In the genomic region with DNA sequence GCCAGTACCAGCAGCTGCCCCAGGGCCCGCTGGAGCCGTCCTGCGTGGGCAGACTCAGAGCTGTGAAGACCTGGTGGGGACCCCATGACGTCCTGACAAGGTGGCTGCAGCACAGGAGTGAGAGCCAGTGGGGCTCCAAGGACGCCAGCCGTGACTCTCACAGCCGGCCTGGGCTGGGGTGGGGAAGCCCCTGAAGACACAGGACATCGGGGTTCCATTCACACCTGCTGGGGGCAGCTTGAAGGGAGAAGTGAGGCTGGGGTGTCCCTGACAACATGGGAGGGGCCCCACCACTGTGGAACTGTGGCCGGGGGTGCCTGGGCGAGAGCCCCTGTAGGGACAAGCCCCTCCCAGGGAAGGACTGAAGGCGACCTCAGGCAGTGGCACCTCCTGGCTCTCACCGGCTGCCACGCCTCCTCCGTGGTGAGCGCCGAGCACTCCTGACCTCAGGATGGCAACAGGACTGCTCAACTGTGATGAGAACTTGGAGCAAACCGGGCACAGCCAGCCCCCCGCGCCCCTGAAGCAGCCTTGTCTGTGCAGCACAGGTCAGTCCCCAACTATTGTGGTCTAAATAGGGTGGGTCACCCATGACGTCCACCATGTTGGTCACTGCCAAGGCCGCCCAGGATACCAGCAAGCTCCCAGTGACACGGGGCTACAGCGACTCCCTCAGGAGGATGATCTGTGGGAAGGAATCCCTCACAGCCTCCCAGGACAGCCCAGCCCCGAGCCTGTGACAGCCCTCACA, we compare ENCODE assay signal across 24 cellular contexts. TPM values are rescaled to one million over a fixed set of nuclear protein-coding genes. Genes with fewer than 3 reads are reported as not detected.
"Had no signal": no experiment of that assay in that cellular context is flagged by ENCODE, and none has a peak within 500 bp of the region (broad histone marks: within the 10 kb centered on the region; RNA-seq: fewer than 3 reads in every experiment).

No MANE protein-coding gene starts in this region.

- H3K27ac ChIP-seq: breast epithelium, neutrophil, parathyroid adenoma had no signal

- H3K4me3 ChIP-seq: breast epithelium had no signal

- DNase-seq: activated CD4-positive, alpha-beta T cell treated with anti-CD3 and anti-CD28 coated beads for 48 hours; activated CD4-positive, CD25-positive, alpha-beta regulatory T cell; cerebellar nuclear complex; cortex of kidney; erythroblast; foreskin melanocyte; glutamatergic neuron; hypothalamus; mesenchymal stem cell; naive thymus-derived CD8-positive, alpha-beta T cell; stimulated activated naive CD4-positive, alpha-beta T cell had no signal

- H3K4me1 ChIP-seq: breast epithelium, parathyroid adenoma had no signal

- H3K9me3 ChIP-seq: neutrophil had no signal

- FAIRE-seq: astrocyte, endometrium had no signal

- H3K9ac ChIP-seq: parathyroid adenoma had no signal

- H3K36me3 ChIP-seq: breast epithelium, neutrophil had no signal

RNA-seq across cellular contexts. Expression of a gene that starts 22.7 kb away (rescaled TPM):
- total RNA-seq: activated CD4-positive, alpha-beta memory T cell treated with anti-CD3 and anti-CD28 coated beads, Interleukin-2, amount 10 ng/mL, durations not matched to agents 7 days and 5 days; astrocyte; breast epithelium; left lobe of liver; naive thymus-derived CD8-positive, alpha-beta T cell; urinary bladder had no signal
- polyA plus RNA-seq: naive thymus-derived CD8-positive, alpha-beta T cell had no signal

RNA-seq across cellular contexts. Expression of a gene that starts 22.8 kb away (rescaled TPM):
- total RNA-seq: activated CD4-positive, alpha-beta memory T cell treated with anti-CD3 and anti-CD28 coated beads, Interleukin-2, amount 10 ng/mL, durations not matched to agents 7 days and 5 days; activated CD8-positive, alpha-beta memory T cell treated with anti-CD3 and anti-CD28 coated beads, Interleukin-2, amount 10 ng/mL, durations not matched to agents 7 days and 5 days; activated naive CD4-positive, alpha-beta T cell treated with anti-CD3 and anti-CD28 coated beads for 36 hours; activated T-helper 17 cell treated with anti-CD3 and anti-CD28 coated beads, Interleukin-2, amount 50 U/mL, for 72 hours; astrocyte; breast epithelium; left lobe of liver; mucosa of gallbladder; naive thymus-derived CD8-positive, alpha-beta T cell; urinary bladder had no signal
- polyA plus RNA-seq: naive thymus-derived CD8-positive, alpha-beta T cell; thymus; urinary bladder had no signal

RNA-seq across cellular contexts. Expression of a gene that starts 49.9 kb away (rescaled TPM):
- total RNA-seq: left lobe of liver had no signal

RNA-seq across cellular contexts. Expression of a gene that starts 54.5 kb away (rescaled TPM):
- total RNA-seq: activated CD4-positive, alpha-beta memory T cell treated with anti-CD3 and anti-CD28 coated beads, Interleukin-2, amount 10 ng/mL, durations not matched to agents 7 days and 5 days; activated naive CD4-positive, alpha-beta T cell treated with anti-CD3 and anti-CD28 coated beads for 36 hours; activated T-helper 17 cell treated with anti-CD3 and anti-CD28 coated beads, Interleukin-2, amount 50 U/mL, for 72 hours; left lobe of liver; naive thymus-derived CD8-positive, alpha-beta T cell had no signal
- polyA plus RNA-seq: naive thymus-derived CD8-positive, alpha-beta T cell had no signal
